Comparison of ENCODE assay signal across 8 cellular contexts in genomic region chr2:211093743-211094303, GRCh38.
DNase-seq lines count a peak whose midpoint lies in the region; ATAC-seq, FAIRE-seq and TF ChIP-seq lines count a peak whose summit lies in the region.

No MANE protein-coding gene starts in this region.

- H3K27me3 ChIP-seq in K562 (ENCODE audit: control insufficient read depth in 2 of 2, insufficient read depth in 2 of 2, low read length in 2 of 2) (no peaks in the 10 kb centered on the region), parathyroid adenoma (ENCODE audit: control insufficient read depth, insufficient read depth, low read length) (no peaks in the 10 kb centered on the region)

- H3K36me3 ChIP-seq in K562 (ENCODE audit: control insufficient read depth, insufficient read depth, low read length), result no peaks in the 10 kb centered on the region
- no peaks in the 10 kb centered on the region for H3K36me3 ChIP-seq in parathyroid adenoma (ENCODE audit: control insufficient read depth, insufficient read depth, low read length)

- intact Hi-C loops in K562 (cut with micrococcal nuclease), result no loop called here

- TF ChIP-seq CTCF in K562 (IDR thresholded peaks at IDR 0.05 in 2 of 3, conservative IDR thresholded peaks at IDR 0.05 in 1 of 3; ENCODE audit: insufficient read depth in 2 of 3, low read depth in 1 of 3, low read length in 3 of 3) (0 out of 6 replicates have a peak, but pooled peaks of 1 of the 3 experiments have one; percentile 6), parathyroid adenoma (IDR thresholded peaks at IDR 0.05) (peak; percentile 34)

- H4K20me1 ChIP-seq in K562 (replicated peaks; ENCODE audit: control insufficient read depth, insufficient read depth, low read length), result no peaks in the 10 kb centered on the region

- ATAC-seq in HG03175 (IDR thresholded peaks at IDR 0.05; ENCODE audit: unreplicated experiment) (peak; percentile 77), K562 (no peak)

- H3K4me2 ChIP-seq in K562 (ENCODE audit: insufficient read depth, low read length) (no peak overlapping the region), parathyroid adenoma (ENCODE audit: low read length) (no peak overlapping the region)

- H2AFZ ChIP-seq in K562 (ENCODE audit: low read depth, low read length), result no peak overlapping the region
- no peak overlapping the region for H2AFZ ChIP-seq in parathyroid adenoma

- POLR2A ChIA-PET in K562 (lab: Yijun Ruan, JAX), result no interaction called here
- POLR2A ChIA-PET in HEK293T (lab: Yijun Ruan, JAX), result no interaction called here

- no peak for TF ChIP-seq POLR2A in K562 (conservative IDR thresholded peaks at IDR 0.05)

- CTCF ChIA-PET in K562 (lab: Yijun Ruan, JAX; ENCODE audit: low intra/inter-chr PET ratio) (no interaction called here), HEK293T (lab: Yijun Ruan, JAX) (interaction anchor here (0.7 to 1.2 kb wide), 4 partner anchors 31 to 1111 kb away, joined by 3 to 4 read pairs (median 3); no protein-coding TSS in a partner anchor)

- H3K9me3 ChIP-seq in K562 (replicated peaks; ENCODE audit: control insufficient read depth, insufficient read depth, low read depth, low read length) (no peaks in the 10 kb centered on the region), parathyroid adenoma (ENCODE audit: control insufficient read depth, low read length) (no peaks in the 10 kb centered on the region)

- H3K9me1 ChIP-seq in K562 (ENCODE audit: control insufficient read depth, insufficient read depth, low read length), result no peaks in the 10 kb centered on the region

- peak; percentile 14 for DNase-seq in NCI-H2171 treated with DMSO at 0.1 percent for 48 hours (lab: John Stamatoyannopoulos, UW)
- DNase-seq in NCI-H2171 (lab: John Stamatoyannopoulos, UW), result no peak
- no peak for DNase-seq in K562 (ENCODE audit: extremely low read depth in 1 of 4, low spot score in 3 of 4)
- no peak for DNase-seq in pons (ENCODE audit: low spot score)
- DNase-seq in HEK293T (ENCODE audit: extremely low spot score), result no peak
- no peak for DNase-seq in NCI-H774 (lab: John Stamatoyannopoulos, UW)

- H3K9ac ChIP-seq in K562 (ENCODE audit: insufficient read depth in 1 of 2, low read depth in 2 of 2, low read length in 2 of 2) (no peak overlapping the region), parathyroid adenoma (no peak overlapping the region)

- H3K4me3 ChIP-seq in K562 (no peak overlapping the region), parathyroid adenoma (ENCODE audit: low read depth, low read length) (no peak overlapping the region)

- no TSS peak for BruUV-seq in K562 (replicated peaks; lab: Mats Ljungman, UMichigan)

- no peak for FAIRE-seq in K562 (lab: Jason Lieb, UNC)

- TF ChIP-seq RAD21 in K562 (CRISPR knock-in tag; conservative IDR thresholded peaks at IDR 0.05 in 1 of 2, IDR thresholded peaks at IDR 0.05 in 1 of 2), result no peak

- WGBS in K562 (ENCODE audit: insufficient coverage, low coverage, missing lambda C conversion rate), result 3% methylated on average over 3 of the region's 3 CpGs

- in situ Hi-C loops in K562 (cut with MboI), result no loop called here

- H3K27ac ChIP-seq in K562 (ENCODE audit: extremely low read depth, low read depth, low read length) (no peak overlapping the region), parathyroid adenoma (no peak overlapping the region)

- H3K4me1 ChIP-seq in K562 (replicated peaks in 1 of 2; ENCODE audit: control insufficient read depth in 2 of 2, insufficient read depth in 2 of 2, low read length in 2 of 2) (no peaks in the 10 kb centered on the region), parathyroid adenoma (peaks cover 5% of the 10 kb centered on the region)

- no peak for TF ChIP-seq EP300 in K562 (IDR thresholded peaks at IDR 0.05; ENCODE audit: low read length)

- H3K79me2 ChIP-seq in K562 (ENCODE audit: control insufficient read depth, insufficient read depth, low read length) (no peaks in the 10 kb centered on the region), parathyroid adenoma (no peaks in the 10 kb centered on the region)

TF ChIP-seq in K562, 482 proteins besides CTCF, POLR2A, EP300 and RAD21:
- TF ChIP-seq NR2C1 (IDR thresholded peaks at IDR 0.05) (peak; percentile 38; the same call in 1 of the 2 replicates), NR2C1 (tag; IDR thresholded peaks at IDR 0.05) (no peak), ZMIZ1 (IDR thresholded peaks at IDR 0.05; ENCODE audit: low read depth in 2 of 2, low read length in 2 of 2) (no peak)
TF ChIP-seq in K562: peak in this region for 1.

TF ChIP-seq in HEK293T, 16 proteins besides CTCF, POLR2A, EP300 and RAD21:
- no peak for TF ChIP-seq FOXA1 (IDR thresholded peaks at IDR 0.05)
TF ChIP-seq in HEK293T: peak in this region for 0.
